Comparison of ENCODE assay signal across 24 cellular contexts in genomic region chr3:47414161-47414564, GRCh38. TPM values are rescaled to one million over a fixed set of nuclear protein-coding genes. Genes with fewer than 3 reads are reported as not detected.
A peak's percentile ranks its signal among the peaks of the same experiment; 100 is the strongest.
DNase-seq lines count a peak whose midpoint lies in the region; ATAC-seq and TF ChIP-seq lines count a peak whose summit lies in the region.
"Had no signal": no experiment of that assay in that cellular context is flagged by ENCODE, and none has a peak within 500 bp of the region (broad histone marks: within the 10 kb centered on the region; RNA-seq: fewer than 3 reads in every experiment).

No MANE protein-coding gene starts in this region.

- TF ChIP-seq RAD21 in neural cell (conservative IDR thresholded peaks at IDR 0.05), result no peak

- TF ChIP-seq EP300 in neural cell (conservative IDR thresholded peaks at IDR 0.05; ENCODE audit: poor library complexity, severe bottlenecking), result no peak

- DNase-seq in 8988T (peak; percentile 38), H7 (peak; percentile 48), caudate nucleus (lab: John Stamatoyannopoulos, UW) (no peak), T1000 (lab: John Stamatoyannopoulos, UW) (no peak), hypothalamus (lab: John Stamatoyannopoulos, UW) (no peak), T-helper 1 cell (no peak)
- DNase-seq: activated CD4-positive, CD25-positive, alpha-beta regulatory T cell; activated CD8-positive, alpha-beta T cell treated with anti-CD3 and anti-CD28 coated beads, Interleukin-2, amount 10 ng/mL, durations not matched to agents 7 days and 5 days; activated naive CD4-positive, alpha-beta T cell treated with anti-CD3 and anti-CD28 coated beads, Interleukin-2, amount 50 U/mL, for 16 hours; activated T-cell treated with anti-CD3 and anti-CD28 coated beads, Interleukin-2, amount 50 U/mL, for 48 hours; aorta; CD4-positive, CD25-positive, alpha-beta regulatory T cell; DMS153; effector CD8-positive, alpha-beta T cell; GF-D8; NCI-H510A treated with DMSO at 0.1 percent for 48 hours; RPMI8226; stimulated activated CD4-positive, alpha-beta T cell treated with anti-CD3 and anti-CD28 coated beads, Interleukin-4, amount 100 ng/mL, for 1 hour had no signal

- no peaks in the 10 kb centered on the region for H3F3A ChIP-seq in neural cell (ENCODE audit: insufficient read depth, low read length, poor library complexity, severe bottlenecking)

- H3K9me3 ChIP-seq in neural cell (ENCODE audit: low read length), result no peaks in the 10 kb centered on the region
- H3K9me3 ChIP-seq: gastroesophageal sphincter, prostate gland had no signal

- no peaks in the 10 kb centered on the region for H3K27me3 ChIP-seq in H7 (ENCODE audit: control insufficient read depth, insufficient read depth, low read length)
- no peaks in the 10 kb centered on the region for H3K27me3 ChIP-seq in neural cell (ENCODE audit: insufficient read depth, low read depth, low read length)
- H3K27me3 ChIP-seq: gastroesophageal sphincter had no signal

- H3K36me3 ChIP-seq in H7 (replicated peaks; ENCODE audit: control insufficient read depth, insufficient read depth, low read length) (peaks cover 30% of the 10 kb centered on the region), neural cell (ENCODE audit: insufficient read depth, low read length) (no peaks in the 10 kb centered on the region)

- H3K27ac ChIP-seq in caudate nucleus (ENCODE audit: low read depth, low read length) (peak overlapping the region; percentile 79), neural cell (ENCODE audit: low read length) (no peak overlapping the region)
- H3K27ac ChIP-seq: gastroesophageal sphincter, prostate gland had no signal

- no peak overlapping the region for H3K4me3 ChIP-seq in H7 (ENCODE audit: insufficient read depth, low read depth, low read length)
- no peak overlapping the region for H3K4me3 ChIP-seq in neural cell (ENCODE audit: low read length)
- H3K4me3 ChIP-seq: gastroesophageal sphincter, prostate gland, smooth muscle cell had no signal

- H4K20me1 ChIP-seq in neural cell (ENCODE audit: insufficient read depth), result no peaks in the 10 kb centered on the region

- no peak overlapping the region for H3K4me2 ChIP-seq in neural cell (ENCODE audit: low read length)
- H3K4me2 ChIP-seq: smooth muscle cell had no signal

- TF ChIP-seq CTCF in neural cell (IDR thresholded peaks at IDR 0.05; ENCODE audit: poor library complexity, severe bottlenecking), result no peak

- no peak overlapping the region for H3K9ac ChIP-seq in neural cell (ENCODE audit: low read length)

- no peak overlapping the region for H2AFZ ChIP-seq in neural cell (ENCODE audit: low read depth, low read length)

- no peaks in the 10 kb centered on the region for H3K79me2 ChIP-seq in neural cell (replicated peaks; ENCODE audit: insufficient read depth, low read length)

- ATAC-seq in HG03342 (IDR thresholded peaks at IDR 0.05; ENCODE audit: unreplicated experiment), result no peak
- ATAC-seq: activated CD8-positive, alpha-beta T cell treated with anti-CD3 and anti-CD28 coated beads, Interleukin-2, amount 10 ng/mL, durations not matched to agents 7 days and 5 days; gastroesophageal sphincter; SK-N-SH treated with all-trans-retinoic acid at 6 μM for 48 hours had no signal

- H3K9me2 ChIP-seq in neural cell (ENCODE audit: insufficient read depth, low read length), result no peaks in the 10 kb centered on the region

TF ChIP-seq in neural cell, 6 proteins besides CTCF, POLR2A, EP300 and RAD21:
- TF ChIP-seq MXI1 (conservative IDR thresholded peaks at IDR 0.05; ENCODE audit: poor library complexity, severe bottlenecking) (no peak), REST (IDR thresholded peaks at IDR 0.05; ENCODE audit: borderline replicate concordance) (no peak), POLR2AphosphoS5 (IDR thresholded peaks at IDR 0.05) (peak; percentile 7), TAF1 (IDR thresholded peaks at IDR 0.05; ENCODE audit: low read depth) (no peak), EZH2 (IDR thresholded peaks at IDR 0.05; ENCODE audit: borderline replicate concordance, insufficient read depth, low read length, poor library complexity, severe bottlenecking) (no peak), SMC3 (conservative IDR thresholded peaks at IDR 0.05; ENCODE audit: poor library complexity) (no peak)

RNA-seq across cellular contexts. Expression of gene PTPN23, which starts 33.3 kb away (rescaled TPM):
- total RNA-seq in H7 (2014; rRNA removed; shearing (Covaris generic)), result 18.7 and 21.7 TPM in 2 replicates
- 5.4 and 36.2 TPM in 2 replicates for polyA plus RNA-seq in neural cell
- polyA minus RNA-seq in neural cell, result 17.8 and 52.8 TPM in 2 replicates

Comparison
In these comparisons a context has a peak if more than half of its experiments do, and no peak if none do; other contexts are left out.
1. DNase-seq: peak in 8988T (single experiment) and H7 (single experiment); none in caudate nucleus (0 of 61), T1000 (single experiment), hypothalamus (0 of 51) and T-helper 1 cell (0 of 5).